Comparison of ENCODE assay signal across 8 cellular contexts in genomic region chr22:37019309-37020191, GRCh38. TPM values are rescaled to one million over a fixed set of nuclear protein-coding genes. Genes with fewer than 3 reads are reported as not detected.
DNase-seq lines count a peak whose midpoint lies in the region; ATAC-seq and TF ChIP-seq lines count a peak whose summit lies in the region.

Gene MPST (plus strand): TSS chr22:37019742. CDS start chr22:37019837, 95 bp downstream.
Gene TST (minus strand): TSS chr22:37019447. CDS start chr22:37018732, 715 bp downstream.

- H3K27me3 ChIP-seq in CD8-positive, alpha-beta T cell (ENCODE audit: insufficient read depth, low read length) = no peaks in the 10 kb centered on the region
- no peaks in the 10 kb centered on the region for H3K27me3 ChIP-seq in HUES6 (ENCODE audit: control insufficient read depth, insufficient read depth, low read length)
- no peaks in the 10 kb centered on the region for H3K27me3 ChIP-seq in right atrium auricular region

- H3K4me3 ChIP-seq in CD8-positive, alpha-beta T cell (ENCODE audit: low read depth, low read length) = peak within 1 kb of the TSS; percentile 42
- H3K4me3 ChIP-seq in HUES6 (ENCODE audit: low read depth, low read length) (peak within 1 kb of the TSS; percentile 79), right atrium auricular region (peak within 1 kb of the TSS; percentile 89 to 97)

- no peaks in the 10 kb centered on the region for H3K36me3 ChIP-seq in CD8-positive, alpha-beta T cell (ENCODE audit: insufficient read depth, low read length)
- peaks cover 23% of the 10 kb centered on the region for H3K36me3 ChIP-seq in HUES6 (ENCODE audit: control insufficient read depth, insufficient read depth, low read length)
- peaks cover 4% of the 10 kb centered on the region for H3K36me3 ChIP-seq in right atrium auricular region

- H3K4me3 Mint-ChIP-seq in CD8-positive, alpha-beta T cell = peak within 1 kb of the TSS; percentile 85

- intact Hi-C loops in CD8-positive, alpha-beta T cell (cut with DNase I, micrococcal nuclease) = no loop called here
- intact Hi-C loops in posterior cingulate gyrus (cut with DNase I) = no loop called here

- POLR2A ChIA-PET in CD8-positive, alpha-beta T cell (lab: Charles Lee) = interaction anchor here (0.6 to 1.6 kb wide), 3 partner anchors 31 to 81 kb away, joined by 3 to 4 read pairs (median 3); no protein-coding TSS in a partner anchor

- H3K4me1 Mint-ChIP-seq in CD8-positive, alpha-beta T cell (ENCODE audit: low read depth) = peaks cover 8% of the 10 kb centered on the region

- ATAC-seq in CD8-positive, alpha-beta T cell = peak; percentile 77
- peak; percentile 71 for ATAC-seq in GM19324 (IDR thresholded peaks at IDR 0.05; ENCODE audit: low FRiP score, unreplicated experiment)
- no peak for ATAC-seq in GM18519 (IDR thresholded peaks at IDR 0.05; ENCODE audit: low FRiP score, unreplicated experiment)

- H3K9me3 Mint-ChIP-seq in CD8-positive, alpha-beta T cell = no peaks in the 10 kb centered on the region

- CTCF ChIA-PET in CD8-positive, alpha-beta T cell (lab: Charles Lee) = interaction anchor here (0.7 to 1.7 kb wide), 7 partner anchors 9 to 460 kb away, joined by 3 to 6 read pairs (median 3); no protein-coding TSS in a partner anchor

- no peak within 1 kb of the TSS for H3K27ac ChIP-seq in CD8-positive, alpha-beta T cell (ENCODE audit: low read depth, low read length)
- peak within 1 kb of the TSS; percentile 75; the same call in 1 of the 2 replicates for H3K27ac ChIP-seq in HUES6 (ENCODE audit: low read depth, low read length)
- H3K27ac ChIP-seq in right atrium auricular region = peak within 1 kb of the TSS; percentile 89 to 95

- H3K4me1 ChIP-seq in CD8-positive, alpha-beta T cell (ENCODE audit: insufficient read depth, low read length) = peaks cover 7% of the 10 kb centered on the region
- H3K4me1 ChIP-seq in HUES6 (ENCODE audit: control insufficient read depth, insufficient read depth, low read length) (peaks cover 23% of the 10 kb centered on the region; the same call in 1 of the 2 replicates), right atrium auricular region (peaks cover 0 to 77% of the 10 kb centered on the region in 2 donors)

- TF ChIP-seq CTCF in CD8-positive, alpha-beta T cell (IDR thresholded peaks at IDR 0.05) = no peak
- peak; percentile 14 to 39 for TF ChIP-seq CTCF in right atrium auricular region (IDR thresholded peaks at IDR 0.05)

- DNase-seq in CD8-positive, alpha-beta T cell = peak in 4 of 7 experiments; percentile 10 to 53 (median 30)
- DNase-seq in SK-N-DZ (ENCODE audit: low spot score) (peak; percentile 78), anterior cingulate cortex (lab: John Stamatoyannopoulos, UW) (peak in 54 of 58 donors; percentile 26 to 83 (median 72)), right atrium auricular region (ENCODE audit: low spot score) (peak; percentile 67), posterior cingulate gyrus (peak; percentile 70 to 97 (median 80))

- H3K27ac Mint-ChIP-seq in CD8-positive, alpha-beta T cell = no peak within 1 kb of the TSS

- H3K27me3 Mint-ChIP-seq in CD8-positive, alpha-beta T cell (ENCODE audit: low read depth) = peaks cover 10% of the 10 kb centered on the region

- no peaks in the 10 kb centered on the region for H3K9me3 ChIP-seq in CD8-positive, alpha-beta T cell (ENCODE audit: low read length)
- H3K9me3 ChIP-seq in HUES6 (ENCODE audit: control insufficient read depth, insufficient read depth, low read depth, low read length) = no peaks in the 10 kb centered on the region
- H3K9me3 ChIP-seq in right atrium auricular region = no peaks in the 10 kb centered on the region

- no peaks in the 10 kb centered on the region for H3K36me3 Mint-ChIP-seq in CD8-positive, alpha-beta T cell

- H3K9ac ChIP-seq in HUES6 (ENCODE audit: low read length) = peak within 1 kb of the TSS; percentile 86

RNA-seq across cellular contexts. Expression of gene MPST, which starts in this region (rescaled TPM):
- total RNA-seq in CD8-positive, alpha-beta T cell = 1 to 10 TPM; 1.8 to 2.6 TPM
- 391 and 411 TPM in 2 replicates for polyA plus RNA-seq in SK-N-DZ (2014; cell fraction: cytosol; rRNA removed)
- polyA plus RNA-seq in SK-N-DZ (2014; cell fraction: nucleus; rRNA removed) = 297 and 335 TPM in 2 replicates
- 100 to 1,000 TPM; 102 to 116 TPM for total RNA-seq in right atrium auricular region

RNA-seq across cellular contexts. Expression of gene TST, which starts in this region (rescaled TPM):
- total RNA-seq in CD8-positive, alpha-beta T cell = not detected
- polyA plus RNA-seq in SK-N-DZ (2014; cell fraction: cytosol; rRNA removed) = 31.8 and 33.6 TPM in 2 replicates
- polyA plus RNA-seq in SK-N-DZ (2014; cell fraction: nucleus; rRNA removed) = 18.0 and 22.7 TPM in 2 replicates
- 10 to 100 TPM; 55.0 to 82.1 TPM for total RNA-seq in right atrium auricular region

Comparison
In these comparisons a context has a peak if more than half of its experiments do, and no peak if none do; other contexts are left out.
1. RNA of gene MPST (total RNA-seq): 102 to 116 TPM in right atrium auricular region; 1.8 to 2.6 TPM in CD8-positive, alpha-beta T cell; every median in the first group is over 10 times any median in the second.
2. RNA of gene TST (total RNA-seq): 55.0 to 82.1 TPM in right atrium auricular region; not detected in CD8-positive, alpha-beta T cell; every median in the first group is over 10 times any median in the second.
3. DNase-seq: peak in every context shown above with its lines; median percentile 80 in posterior cingulate gyrus; 78 in SK-N-DZ; 72 in anterior cingulate cortex; 67 in right atrium auricular region; 30 in CD8-positive, alpha-beta T cell.
4. H3K4me3 ChIP-seq: peak in every context shown above with its lines; median percentile 93 in right atrium auricular region; 79 in HUES6; 42 in CD8-positive, alpha-beta T cell.